18 cellular contexts compared by ENCODE assay signal in genomic region chr9:38142201-38142600, GRCh38.
DNase-seq lines count a peak whose midpoint lies in the region; ATAC-seq, FAIRE-seq and TF ChIP-seq lines count a peak whose summit lies in the region.
"Had no signal": no experiment of that assay in that cellular context is flagged by ENCODE, and none has a peak within 500 bp of the region (broad histone marks: within the 10 kb centered on the region; RNA-seq: fewer than 3 reads in every experiment).

No MANE protein-coding gene starts in this region.

- ATAC-seq in HG03280 (IDR thresholded peaks at IDR 0.05; ENCODE audit: unreplicated experiment) (no peak), Right ventricle myocardium inferior (no peak)
- ATAC-seq: activated T-cell treated with anti-CD3 and anti-CD28 coated beads, Interleukin-2, amount 50 U/mL, for 72 hours; psoas muscle had no signal

- peaks cover 16% of the 10 kb centered on the region for H3K4me1 ChIP-seq in ACC112 (ENCODE audit: control insufficient read depth, insufficient read depth, low read length, unreplicated experiment)
- H3K4me1 ChIP-seq: testis had no signal

- DNase-seq in H54 (ENCODE audit: insufficient read length, low spot score) (peak; percentile 20), amniotic stem cell (lab: John Stamatoyannopoulos, UW) (peak; percentile 17), kidney glomerular epithelial cell (lab: John Stamatoyannopoulos, UW) (peak; percentile 80), coronary artery (ENCODE audit: low spot score) (no peak), NCI-H2196 (lab: John Stamatoyannopoulos, UW; ENCODE audit: unreplicated experiment) (no peak), Right ventricle myocardium inferior (ENCODE audit: missing footprints) (no peak)
- DNase-seq: activated T-cell treated with anti-CD3 and anti-CD28 coated beads, Interleukin-2, amount 50 U/mL, for 72 hours; AML-193; anterior cingulate cortex; dorsolateral prefrontal cortex; NCI-H1105; NCI-H345; psoas muscle; stimulated activated CD4-positive, alpha-beta T cell treated with anti-CD3 and anti-CD28 coated beads, Interleukin-1b, Interleukin-23, amount 100 ng/mL, for 48 hours; testis had no signal

- no peak for FAIRE-seq in H54 (lab: Jason Lieb, UNC)
- FAIRE-seq: GM12878 had no signal

- H2AFZ ChIP-seq in ACC112 (ENCODE audit: low read length, unreplicated experiment): no peak overlapping the region

- 0 out of 2 replicates have a peak overlapping the region, but pooled peaks have one; percentile 50 for H3K4me3 ChIP-seq in ACC112 (ENCODE audit: low read depth, low read length)
- no peak overlapping the region for H3K4me3 ChIP-seq in coronary artery
- H3K4me3 ChIP-seq: dorsolateral prefrontal cortex, GM12878, psoas muscle, testis had no signal

- peaks cover 53% of the 10 kb centered on the region for H3K27me3 ChIP-seq in ACC112 (ENCODE audit: insufficient read depth, low read length)
- H3K27me3 ChIP-seq: testis had no signal

- H3K36me3 ChIP-seq in ACC112 (ENCODE audit: insufficient read depth, low read length): no peaks in the 10 kb centered on the region

- peak overlapping the region; percentile 26; the same call in 1 of the 2 replicates for H3K27ac ChIP-seq in ACC112 (ENCODE audit: low read depth, low read length)
- no peak overlapping the region for H3K27ac ChIP-seq in coronary artery
- H3K27ac ChIP-seq: dorsolateral prefrontal cortex, psoas muscle, testis had no signal

- intact Hi-C loops in Right ventricle myocardium inferior (cut with DNase I): no loop called here

- H3K79me2 ChIP-seq in ACC112 (ENCODE audit: control insufficient read depth, insufficient read depth, low read length, unreplicated experiment): no peaks in the 10 kb centered on the region

- no peak for TF ChIP-seq POLR2A in H54 (IDR thresholded peaks at IDR 0.05; ENCODE audit: low read depth, low read length)

- no peak for TF ChIP-seq CTCF in coronary artery (IDR thresholded peaks at IDR 0.05)

Comparison
In these comparisons a context has a peak if more than half of its experiments do, and no peak if none do; other contexts are left out.
1. DNase-seq: peak in H54 (single experiment), amniotic stem cell (single experiment) and kidney glomerular epithelial cell (single experiment); none in coronary artery (single experiment), NCI-H2196 (single experiment) and Right ventricle myocardium inferior (single experiment).